ENCODE assay signal across 9 cellular contexts in the genomic region with DNA sequence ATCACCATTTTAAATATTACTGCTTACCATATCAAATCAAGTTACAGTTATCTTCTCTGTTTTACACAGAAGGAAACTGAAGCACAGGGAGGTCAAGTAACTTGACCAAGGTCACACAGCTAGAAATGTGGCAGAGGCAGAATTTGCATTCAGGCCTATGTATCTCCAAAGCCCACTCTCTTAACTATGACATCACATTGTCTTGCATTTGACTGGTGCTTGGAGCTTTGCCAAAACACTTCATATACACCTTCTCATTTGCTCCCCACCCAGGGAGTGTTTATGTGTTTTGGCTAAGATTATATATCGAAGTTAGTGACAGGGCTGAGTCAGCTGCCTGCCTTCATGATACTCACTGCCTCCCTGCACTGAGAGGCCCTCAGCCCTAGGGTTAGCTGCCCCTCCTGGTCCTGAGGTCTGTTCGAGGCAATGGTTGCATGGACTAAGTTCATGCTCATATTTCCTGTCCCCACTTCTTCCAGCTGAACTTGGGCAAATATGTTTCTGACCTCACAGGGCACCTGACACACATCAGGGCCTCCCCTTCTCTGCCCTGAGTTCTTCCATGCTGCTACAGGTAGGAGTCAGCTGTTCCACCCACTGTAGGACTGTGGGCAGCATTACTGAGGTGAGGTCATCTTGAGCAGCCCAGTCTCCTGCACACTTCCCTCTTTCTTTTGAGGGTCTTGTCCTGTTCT. TPM values are rescaled to one million over a fixed set of nuclear protein-coding genes. Genes with fewer than 3 reads are reported as not detected.
DNase-seq lines count a peak whose midpoint lies in the region; ATAC-seq, FAIRE-seq and TF ChIP-seq lines count a peak whose summit lies in the region.
"Had no signal": no experiment of that assay in that cellular context is flagged by ENCODE, and none has a peak within 500 bp of the region (broad histone marks: within the 10 kb centered on the region; RNA-seq: fewer than 3 reads in every experiment).

No MANE protein-coding gene starts in this region.

- H3K9me3 Mint-ChIP-seq in endodermal cell = no peaks in the 10 kb centered on the region
- no peaks in the 10 kb centered on the region for H3K9me3 Mint-ChIP-seq in stimulated activated effector memory CD8-positive, alpha-beta T cell treated with anti-CD3 and anti-CD28 coated beads, Interleukin-12 subunit alpha, Interleukin-12 subunit beta, amount 100 ng/mL, for 72 hours
- H3K9me3 Mint-ChIP-seq in osteocyte (ENCODE audit: unreplicated experiment) = no peaks in the 10 kb centered on the region

- H3K4me2 ChIP-seq in SK-N-SH = no peak overlapping the region

- H3K9me3 ChIP-seq in SK-N-SH = no peaks in the 10 kb centered on the region
- peaks cover 4% of the 10 kb centered on the region; the same call in 1 of the 2 replicates for H3K9me3 ChIP-seq in SJSA1 (replicated peaks)
- no peaks in the 10 kb centered on the region for H3K9me3 ChIP-seq in endodermal cell (ENCODE audit: control insufficient read depth, low read length)
- no peaks in the 10 kb centered on the region for H3K9me3 ChIP-seq in pancreas

- no peak for FAIRE-seq in pancreas (lab: Jason Lieb, UNC)
- FAIRE-seq: TTC549 had no signal

- peak overlapping the region in 1 of 2 experiments; percentile 91; a peak in 1 of 4 replicates for H3K27ac ChIP-seq in SK-N-SH (ENCODE audit: low read depth in 2 of 2, low read length in 1 of 2)
- no peak overlapping the region for H3K27ac ChIP-seq in SJSA1
- H3K27ac ChIP-seq in endodermal cell (ENCODE audit: low read depth, low read length) = no peak overlapping the region
- no peak overlapping the region for H3K27ac ChIP-seq in pancreas

- TF ChIP-seq EP300 in SK-N-SH (IDR thresholded peaks at IDR 0.05; ENCODE audit: borderline replicate concordance in 1 of 2, low read depth in 1 of 2, low read length in 1 of 2) = no peak

- H3F3A ChIP-seq in SK-N-SH (replicated peaks; ENCODE audit: insufficient read depth) = peaks cover 18% of the 10 kb centered on the region

- WGBS in SK-N-SH (ENCODE audit: low lambda C conversion rate) = 72% methylated on average over 2 of the region's 2 CpGs
- WGBS in endodermal cell (ENCODE audit: insufficient coverage in 1 of 2, insufficient read length in 1 of 2), 2 experiments = 89 to 100% methylated on average over 1 to 2 of the region's 2 CpGs
- 80 to 86% methylated on average over 2 of the region's 2 CpGs for WGBS in pancreas, 2 donors

- intact Hi-C loops in pancreas (cut with DNase I) = no loop called here

- H4K20me1 ChIP-seq in SK-N-SH (ENCODE audit: insufficient read depth) = no peaks in the 10 kb centered on the region

- H3K4me3 ChIP-seq in SK-N-SH (ENCODE audit: low read depth in 2 of 2, low read length in 1 of 2) (no peak overlapping the region), SJSA1 (no peak overlapping the region), endodermal cell (ENCODE audit: low read length) (no peak overlapping the region), pancreas (no peak overlapping the region)

- H3K36me3 Mint-ChIP-seq in endodermal cell (ENCODE audit: low read depth) = peaks cover 15% of the 10 kb centered on the region
- H3K36me3 Mint-ChIP-seq in stimulated activated effector memory CD8-positive, alpha-beta T cell treated with anti-CD3 and anti-CD28 coated beads, Interleukin-12 subunit alpha, Interleukin-12 subunit beta, amount 100 ng/mL, for 72 hours = peaks cover 14% of the 10 kb centered on the region
- no peaks in the 10 kb centered on the region for H3K36me3 Mint-ChIP-seq in osteocyte (ENCODE audit: unreplicated experiment)

- H3K4me1 ChIP-seq in SK-N-SH (ENCODE audit: control insufficient read depth in 1 of 2, insufficient read depth in 2 of 2, low read depth in 1 of 2, low read length in 1 of 2) = peaks cover 3 to 47% of the 10 kb centered on the region in 2 experiments; a peak in 2 of 4 replicates
- peaks cover 63% of the 10 kb centered on the region for H3K4me1 ChIP-seq in SJSA1 (replicated peaks)
- H3K4me1 ChIP-seq in endodermal cell (ENCODE audit: control insufficient read depth, insufficient read depth, low read length) = peaks cover 23% of the 10 kb centered on the region
- no peaks in the 10 kb centered on the region for H3K4me1 ChIP-seq in pancreas

- H3K27ac Mint-ChIP-seq in endodermal cell = no peak overlapping the region
- peak overlapping the region; percentile 13 for H3K27ac Mint-ChIP-seq in stimulated activated effector memory CD8-positive, alpha-beta T cell treated with anti-CD3 and anti-CD28 coated beads, Interleukin-12 subunit alpha, Interleukin-12 subunit beta, amount 100 ng/mL, for 72 hours
- H3K27ac Mint-ChIP-seq in osteocyte (ENCODE audit: unreplicated experiment) = no peak overlapping the region

- CTCF ChIA-PET in SK-N-SH (lab: Yijun Ruan, JAX) = interaction anchor here (0.7 to 1.8 kb wide), 8 partner anchors 13 to 142 kb away, joined by 3 to 6 read pairs (median 4); partner anchors contain the start of gene SLC4A8

- no peak for DNase-seq in SK-N-SH
- peak; percentile 83 to 85 for DNase-seq in SJSA1 (ENCODE audit: low read depth in 1 of 2, low spot score in 2 of 2)
- DNase-seq in endodermal cell = peak; percentile 46
- DNase-seq in stimulated activated effector memory CD8-positive, alpha-beta T cell treated with anti-CD3 and anti-CD28 coated beads, Interleukin-12 subunit alpha, Interleukin-12 subunit beta, amount 100 ng/mL, for 72 hours (ENCODE audit: low spot score in 2 of 2) = peak in 1 of 2 donors; percentile 17
- no peak for DNase-seq in osteocyte (ENCODE audit: extremely low spot score, unreplicated experiment)
- no peak for DNase-seq in pancreas

- H3K9ac ChIP-seq in SK-N-SH (no peak overlapping the region), endodermal cell (ENCODE audit: extremely low read depth, low read length, poor library complexity, severe bottlenecking) (no peak overlapping the region)

- TF ChIP-seq CTCF in SK-N-SH (IDR thresholded peaks at IDR 0.05) (no peak), endodermal cell (conservative IDR thresholded peaks at IDR 0.05) (no peak), osteocyte (IDR thresholded peaks at IDR 0.05) (no peak), pancreas (IDR thresholded peaks at IDR 0.05) (no peak)

- H2AFZ ChIP-seq in SK-N-SH (ENCODE audit: low read depth) = no peak overlapping the region

- peaks cover 37% of the 10 kb centered on the region for H3K4me1 Mint-ChIP-seq in endodermal cell
- H3K4me1 Mint-ChIP-seq in stimulated activated effector memory CD8-positive, alpha-beta T cell treated with anti-CD3 and anti-CD28 coated beads, Interleukin-12 subunit alpha, Interleukin-12 subunit beta, amount 100 ng/mL, for 72 hours = peaks cover 60% of the 10 kb centered on the region
- peaks cover 46% of the 10 kb centered on the region for H3K4me1 Mint-ChIP-seq in osteocyte (ENCODE audit: unreplicated experiment)

- POLR2A ChIA-PET in SK-N-SH (lab: Yijun Ruan, JAX) = no interaction called here

- H3K27me3 ChIP-seq in SK-N-SH (ENCODE audit: insufficient read depth) (no peaks in the 10 kb centered on the region), SJSA1 (replicated peaks) (no peaks in the 10 kb centered on the region), endodermal cell (ENCODE audit: control insufficient read depth, insufficient read depth, low read length, poor library complexity, severe bottlenecking) (peaks cover 15% of the 10 kb centered on the region), pancreas (no peaks in the 10 kb centered on the region)

- no peaks in the 10 kb centered on the region for H3K9me2 ChIP-seq in SK-N-SH

- H3K4me3 Mint-ChIP-seq in endodermal cell (no peak overlapping the region), osteocyte (ENCODE audit: unreplicated experiment) (no peak overlapping the region)
- peak overlapping the region; percentile 98 for H3K4me3 Mint-ChIP-seq in stimulated activated effector memory CD8-positive, alpha-beta T cell treated with anti-CD3 and anti-CD28 coated beads, Interleukin-12 subunit alpha, Interleukin-12 subunit beta, amount 100 ng/mL, for 72 hours

- H3K36me3 ChIP-seq in SK-N-SH (replicated peaks in 1 of 2; ENCODE audit: control insufficient read depth in 1 of 2, insufficient read depth in 2 of 2, low read length in 1 of 2) = no peaks in the 10 kb centered on the region
- peaks cover 11% of the 10 kb centered on the region for H3K36me3 ChIP-seq in SJSA1
- peaks cover 6% of the 10 kb centered on the region for H3K36me3 ChIP-seq in endodermal cell (ENCODE audit: control insufficient read depth, insufficient read depth, low read length)
- H3K36me3 ChIP-seq in pancreas = no peaks in the 10 kb centered on the region

- H3K27me3 Mint-ChIP-seq in endodermal cell (ENCODE audit: insufficient read depth) = peaks cover 13% of the 10 kb centered on the region
- no peaks in the 10 kb centered on the region for H3K27me3 Mint-ChIP-seq in osteocyte (ENCODE audit: unreplicated experiment)

- TF ChIP-seq RAD21 in SK-N-SH (IDR thresholded peaks at IDR 0.05; ENCODE audit: low read length) = no peak

- H3K79me2 ChIP-seq in SK-N-SH (ENCODE audit: insufficient read depth) = no peaks in the 10 kb centered on the region

- peak; percentile 9; the same call in 1 of the 3 replicates for ATAC-seq in SK-N-SH treated with all-trans-retinoic acid at 6 μM for 48 hours
- ATAC-seq in stimulated activated effector memory CD8-positive, alpha-beta T cell treated with anti-CD3 and anti-CD28 coated beads, Interleukin-12 subunit alpha, Interleukin-12 subunit beta, amount 100 ng/mL, for 72 hours = peak; percentile 80
- ATAC-seq in pancreas = no peak
- ATAC-seq in HG02678 (IDR thresholded peaks at IDR 0.05; ENCODE audit: unreplicated experiment) = no peak

RNA-seq across cellular contexts. Expression of gene GALNT6, which starts 1.8 kb away (rescaled TPM):
- polyA plus RNA-seq in SK-N-SH (2012; rRNA removed) (0.47 and 0.74 TPM in 2 replicates), pancreas (1 to 10 TPM; 2.7 to 5.4 TPM)
- polyA plus RNA-seq in SK-N-SH (2012; cell fraction: cytosol; rRNA removed) = 0.39 and 0.72 TPM in 2 replicates
- 0.19 and 0.51 TPM in 2 replicates for polyA plus RNA-seq in SK-N-SH (2012; cell fraction: nucleus; rRNA removed)
- 30.8 and 38.2 TPM in 2 replicates for total RNA-seq in SJSA1 (2014; rRNA removed; shearing (Covaris generic))
- total RNA-seq in endodermal cell (10 to 100 TPM; 13.9 to 19.1 TPM), osteocyte (0.71 and 0.94 TPM in 2 replicates), pancreas (10 to 100 TPM in 3 of 6 donors, 1 to 10 TPM in 3; 8.9 to 16.6 (median 10.6) TPM)
- polyA plus RNA-seq in endodermal cell (2013, experiment 1 of 2) = 2.7 TPM
- polyA plus RNA-seq in endodermal cell (2013, experiment 2 of 2) = 2.1 TPM

RNA-seq across cellular contexts. Expression of gene SLC4A8, which starts 35.2 kb away (rescaled TPM):
- polyA plus RNA-seq in SK-N-SH (2012; rRNA removed) (3.6 and 5.2 TPM in 2 replicates), pancreas (1 to 10 TPM; 1.4 to 5.5 TPM)
- polyA plus RNA-seq in SK-N-SH (2012; cell fraction: cytosol; rRNA removed) = 3.9 TPM in 2 replicates
- 4.2 and 4.9 TPM in 2 replicates for polyA plus RNA-seq in SK-N-SH (2012; cell fraction: nucleus; rRNA removed)
- 6.2 and 29.0 TPM in 2 replicates for total RNA-seq in SJSA1 (2014; rRNA removed; shearing (Covaris generic))
- total RNA-seq in endodermal cell (10 to 100 TPM; 25.8 to 26.4 TPM), osteocyte (3.6 and 4.2 TPM in 2 replicates), pancreas (1 to 10 TPM; 1.0 to 3.1 (median 2.7) TPM)
- polyA plus RNA-seq in endodermal cell (2013, experiment 1 of 2) = 22.8 TPM
- 19.0 TPM for polyA plus RNA-seq in endodermal cell (2013, experiment 2 of 2)

RNA-seq across cellular contexts. Expression of gene CELA1, which starts 43.0 kb away (rescaled TPM):
- polyA plus RNA-seq in SK-N-SH (2012; rRNA removed) (0.05 TPM in 1 of 2 replicates, not detected in the other), pancreas (not detected)
- 0.03 and 0.04 TPM in 2 replicates for polyA plus RNA-seq in SK-N-SH (2012; cell fraction: cytosol; rRNA removed)
- not detected in 2 replicates for polyA plus RNA-seq in SK-N-SH (2012; cell fraction: nucleus; rRNA removed)
- total RNA-seq in SJSA1 (2014; rRNA removed; shearing (Covaris generic)) = 0.56 and 1.2 TPM in 2 replicates
- total RNA-seq in endodermal cell (not detected), osteocyte (not detected in 2 replicates), pancreas (not detected)
- not detected for polyA plus RNA-seq in endodermal cell (2013, experiment 1 of 2)
- not detected for polyA plus RNA-seq in endodermal cell (2013, experiment 2 of 2)

Comparison
In these comparisons a context has a peak if more than half of its experiments do, and no peak if none do; other contexts are left out.
1. ATAC-seq: peak in SK-N-SH treated with all-trans-retinoic acid at 6 μM for 48 hours (single experiment) and stimulated activated effector memory CD8-positive, alpha-beta T cell treated with anti-CD3 and anti-CD28 coated beads, Interleukin-12 subunit alpha, Interleukin-12 subunit beta, amount 100 ng/mL, for 72 hours (single experiment); none in pancreas (0 of 4) and HG02678 (single experiment).
2. DNase-seq: peak in SJSA1 (2 of 2) and endodermal cell (single experiment); none in SK-N-SH (single experiment), osteocyte (single experiment) and pancreas (0 of 6).